Comparison of ENCODE assay signal across 23 cellular contexts in genomic region chr18:23553887-23554286, GRCh38. TPM values are rescaled to one million over a fixed set of nuclear protein-coding genes. Genes with fewer than 3 reads are reported as not detected.
A peak's percentile ranks its signal among the peaks of the same experiment; 100 is the strongest.
DNase-seq lines count a peak whose midpoint lies in the region; ATAC-seq and TF ChIP-seq lines count a peak whose summit lies in the region.
"Had no signal": no experiment of that assay in that cellular context is flagged by ENCODE, and none has a peak within 500 bp of the region (broad histone marks: within the 10 kb centered on the region; RNA-seq: fewer than 3 reads in every experiment).

No MANE protein-coding gene starts in this region.

- H3K4me1 ChIP-seq in DND-41 (ENCODE audit: insufficient read depth, low read length): peaks cover 16% of the 10 kb centered on the region

- DNase-seq in DND-41 (peak; percentile 74), LHCN-M2 (ENCODE audit: low read depth) (peak; percentile 50), omental fat pad (ENCODE audit: low spot score) (no peak), NCI-H748 (lab: John Stamatoyannopoulos, UW; ENCODE audit: unreplicated experiment) (no peak), cerebellar cortex (ENCODE audit: low spot score) (no peak), NCI-H2029 treated with DMSO at 0.1 percent for 48 hours (lab: John Stamatoyannopoulos, UW) (no peak)
- DNase-seq in effector memory CD8-positive, alpha-beta T cell: no peak
- no peak for DNase-seq in naive thymus-derived CD8-positive, alpha-beta T cell
- DNase-seq: DMS53, EL, GM23248, H9, MV-4-11, NCI-H1105 treated with DMSO at 0.1 percent for 48 hours, NCI-H1694, NCI-H2081 treated with DMSO at 0.1 percent for 48 hours, NCI-H446, NCI-H69, SIG-M5 had no signal

- H3K9ac ChIP-seq in DND-41 (ENCODE audit: low read depth, low read length): no peak overlapping the region; the same call in 1 of the 2 replicates
- H3K9ac ChIP-seq: GM23248, KMS-11 had no signal

- H3K79me2 ChIP-seq in DND-41 (ENCODE audit: insufficient read depth, low read length): no peaks in the 10 kb centered on the region

- H4K20me1 ChIP-seq in DND-41 (ENCODE audit: insufficient read depth, low read length): no peaks in the 10 kb centered on the region; the same call in 1 of the 2 replicates

- H3K36me3 ChIP-seq in DND-41 (ENCODE audit: insufficient read depth, low read length): peaks cover 83% of the 10 kb centered on the region

- TF ChIP-seq CTCF in DND-41 (IDR thresholded peaks at IDR 0.05; ENCODE audit: borderline replicate concordance, extremely low read depth, low read length, poor library complexity, severe bottlenecking): no peak
- no peak for TF ChIP-seq CTCF in omental fat pad (IDR thresholded peaks at IDR 0.05)

- H3K9me3 Mint-ChIP-seq in effector memory CD8-positive, alpha-beta T cell: no peaks in the 10 kb centered on the region
- H3K9me3 Mint-ChIP-seq in naive thymus-derived CD8-positive, alpha-beta T cell: no peaks in the 10 kb centered on the region
- H3K9me3 Mint-ChIP-seq: H9 had no signal

- POLR2A ChIA-PET in naive thymus-derived CD8-positive, alpha-beta T cell (lab: Charles Lee): no interaction called here

- peak overlapping the region; percentile 35; the same call in 1 of the 2 replicates for H3K27ac ChIP-seq in DND-41 (ENCODE audit: low read length)
- H3K27ac ChIP-seq: GM23248, KMS-11 had no signal

- H3K4me3 ChIP-seq in DND-41 (ENCODE audit: low read depth in 1 of 2, low read length in 2 of 2): no peak overlapping the region
- H3K4me3 ChIP-seq: GM23248 had no signal

- peak overlapping the region; percentile 60 to 82 for H3K27ac Mint-ChIP-seq in effector memory CD8-positive, alpha-beta T cell
- H3K27ac Mint-ChIP-seq in naive thymus-derived CD8-positive, alpha-beta T cell: peak overlapping the region in 1 of 10 donors; percentile 66
- H3K27ac Mint-ChIP-seq: B cell had no signal

- ATAC-seq in DND-41 (ENCODE audit: insufficient read depth, low read depth) (peak; percentile 98), omental fat pad (ENCODE audit: low FRiP score) (peak; percentile 48)
- ATAC-seq in effector memory CD8-positive, alpha-beta T cell (replicated peaks): no peak
- no peak for ATAC-seq in naive thymus-derived CD8-positive, alpha-beta T cell
- ATAC-seq: Panc1 had no signal

- H3K36me3 Mint-ChIP-seq in effector memory CD8-positive, alpha-beta T cell (ENCODE audit: insufficient read depth): peaks cover 87% of the 10 kb centered on the region
- peaks cover 8 to 90% (median 36%) of the 10 kb centered on the region in 3 donors for H3K36me3 Mint-ChIP-seq in naive thymus-derived CD8-positive, alpha-beta T cell

- no peak overlapping the region for H3K4me2 ChIP-seq in DND-41 (ENCODE audit: insufficient read depth, low read length)
- H3K4me2 ChIP-seq: KMS-11 had no signal

- H3K9me3 ChIP-seq in DND-41 (ENCODE audit: insufficient read depth, low read length, severe bottlenecking): no peaks in the 10 kb centered on the region

- no peaks in the 10 kb centered on the region for H3K27me3 ChIP-seq in DND-41 (ENCODE audit: insufficient read depth, low read length, poor library complexity)

- peaks cover 12 to 15% of the 10 kb centered on the region in 2 donors for H3K4me1 Mint-ChIP-seq in effector memory CD8-positive, alpha-beta T cell (ENCODE audit: low read depth in 2 of 2)
- peaks cover 0 to 2% (median 0%) of the 10 kb centered on the region in 4 donors for H3K4me1 Mint-ChIP-seq in naive thymus-derived CD8-positive, alpha-beta T cell
- H3K4me1 Mint-ChIP-seq: B cell, CD14-positive monocyte, H9 had no signal

- no peaks in the 10 kb centered on the region for H3K27me3 Mint-ChIP-seq in effector memory CD8-positive, alpha-beta T cell
- no peaks in the 10 kb centered on the region for H3K27me3 Mint-ChIP-seq in naive thymus-derived CD8-positive, alpha-beta T cell
- H3K27me3 Mint-ChIP-seq: B cell had no signal

- no peak overlapping the region for H2AFZ ChIP-seq in DND-41 (ENCODE audit: low read depth, low read length)
- H2AFZ ChIP-seq: GM23248 had no signal

- no peak overlapping the region for H3K4me3 Mint-ChIP-seq in effector memory CD8-positive, alpha-beta T cell
- H3K4me3 Mint-ChIP-seq in naive thymus-derived CD8-positive, alpha-beta T cell: no peak overlapping the region
- H3K4me3 Mint-ChIP-seq: B cell, CD14-positive monocyte, H9 had no signal

RNA-seq across cellular contexts. Expression of gene NPC1, which starts 32.4 kb away (rescaled TPM):
- total RNA-seq in LHCN-M2 (2014; rRNA removed): 63.1 and 71.8 TPM in 2 replicates
- 19.9 TPM for polyA plus RNA-seq in LHCN-M2 (2012)
- 100 to 1,000 TPM in 1 of 4 donors, 10 to 100 TPM in 3; 49.3 to 116 (median 54.7) TPM for total RNA-seq in omental fat pad
- 10 to 100 TPM; 34.9 to 38.8 TPM for total RNA-seq in naive thymus-derived CD8-positive, alpha-beta T cell
- polyA plus RNA-seq in naive thymus-derived CD8-positive, alpha-beta T cell: 10 to 100 TPM in 2 of 3 donors, 1 to 10 TPM in 1; 5.0 to 15.5 (median 11.8) TPM

RNA-seq across cellular contexts. Expression of gene RMC1, which starts 50.6 kb away (rescaled TPM):
- 24.5 and 27.4 TPM in 2 replicates for total RNA-seq in LHCN-M2 (2014; rRNA removed)
- 16.1 TPM for polyA plus RNA-seq in LHCN-M2 (2012)
- total RNA-seq in omental fat pad: 10 to 100 TPM; 19.7 to 30.6 (median 23.8) TPM
- total RNA-seq in naive thymus-derived CD8-positive, alpha-beta T cell: 10 to 100 TPM; 44.4 to 48.5 TPM
- polyA plus RNA-seq in naive thymus-derived CD8-positive, alpha-beta T cell: 10 to 100 TPM; 24.6 to 28.3 (median 25.5) TPM

Comparison
In these comparisons a context has a peak if more than half of its experiments do, and no peak if none do; other contexts are left out.
1. ATAC-seq: peak in DND-41 (single experiment) and omental fat pad (single experiment); none in effector memory CD8-positive, alpha-beta T cell (single experiment) and naive thymus-derived CD8-positive, alpha-beta T cell (0 of 2).
2. DNase-seq: peak in DND-41 (single experiment) and LHCN-M2 (single experiment); none in effector memory CD8-positive, alpha-beta T cell (0 of 3), omental fat pad (single experiment), NCI-H748 (single experiment), cerebellar cortex (single experiment), naive thymus-derived CD8-positive, alpha-beta T cell (0 of 10) and NCI-H2029 treated with DMSO at 0.1 percent for 48 hours (single experiment).